ENCODE assay signal across 15 cellular contexts in the genomic region with DNA sequence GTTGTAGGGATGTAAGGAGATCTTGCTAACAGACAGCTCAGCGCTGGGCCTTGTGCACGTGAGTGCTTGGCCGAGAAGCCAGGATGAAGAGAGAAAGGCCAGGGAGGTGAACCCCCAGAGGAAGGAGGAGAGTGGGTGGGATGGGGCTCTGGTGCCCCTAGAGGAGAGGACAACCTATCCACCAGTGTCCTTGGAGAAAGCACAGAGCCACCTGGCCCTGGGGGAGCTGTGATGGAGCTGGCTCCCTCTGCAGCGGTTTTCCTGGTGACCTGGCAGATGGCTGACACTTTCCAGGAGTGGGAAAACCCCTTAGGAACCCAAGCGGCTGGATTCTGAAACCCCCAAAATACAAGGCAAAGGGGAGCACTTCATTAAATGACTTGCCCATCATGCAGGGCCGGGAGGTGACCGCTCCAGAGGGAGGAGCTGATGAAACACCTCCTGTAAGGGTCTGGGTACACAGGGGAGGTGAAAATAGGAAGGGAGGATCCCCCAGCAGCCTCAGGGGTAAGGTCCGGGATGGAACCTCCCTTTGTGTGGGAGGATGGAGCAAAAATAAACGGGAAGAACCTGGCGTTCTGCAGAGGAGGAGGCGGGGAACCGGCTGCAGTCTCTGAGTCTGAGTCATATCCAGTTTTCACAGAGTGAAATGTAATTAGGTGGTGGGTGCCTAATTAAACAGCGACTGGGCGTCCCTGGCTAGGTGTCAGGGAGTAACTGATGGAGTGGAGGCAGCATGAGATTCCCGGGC.
DNase-seq lines count a peak whose midpoint lies in the region; ATAC-seq, FAIRE-seq and TF ChIP-seq lines count a peak whose summit lies in the region.
"Had no signal": no experiment of that assay in that cellular context is flagged by ENCODE, and none has a peak within 500 bp of the region (broad histone marks: within the 10 kb centered on the region; RNA-seq: fewer than 3 reads in every experiment).

No MANE protein-coding gene starts in this region.

- in situ Hi-C loops in GM12878 (cut with MboI): no loop called here

- H3K4me3 Mint-ChIP-seq in stimulated activated effector memory CD8-positive, alpha-beta T cell treated with anti-CD3 and anti-CD28 coated beads, Interleukin-12 subunit alpha, Interleukin-12 subunit beta, amount 100 ng/mL, for 72 hours: no peak overlapping the region
- H3K4me3 Mint-ChIP-seq: effector memory CD8-positive, alpha-beta T cell had no signal

- H3K9me3 Mint-ChIP-seq in stimulated activated effector memory CD8-positive, alpha-beta T cell treated with anti-CD3 and anti-CD28 coated beads, Interleukin-12 subunit alpha, Interleukin-12 subunit beta, amount 100 ng/mL, for 72 hours: no peaks in the 10 kb centered on the region
- H3K9me3 Mint-ChIP-seq: effector memory CD8-positive, alpha-beta T cell had no signal

- H3K79me2 ChIP-seq in GM12878 (ENCODE audit: control insufficient read depth, insufficient read depth, low read length): no peaks in the 10 kb centered on the region
- peaks cover 4% of the 10 kb centered on the region for H3K79me2 ChIP-seq in keratinocyte (ENCODE audit: control insufficient read depth, insufficient read depth, low read length)

- no peak overlapping the region for H3K27ac ChIP-seq in HEK293 (ENCODE audit: extremely low read depth, low read depth, low read length)
- H3K27ac ChIP-seq in GM12878 (ENCODE audit: control insufficient read depth, insufficient read depth): no peak overlapping the region
- H3K27ac ChIP-seq in keratinocyte (ENCODE audit: control insufficient read depth, insufficient read depth, low read length): no peak overlapping the region
- H3K27ac ChIP-seq: VCaP had no signal

- no peak overlapping the region for H3K4me3 ChIP-seq in HEK293 (ENCODE audit: low read depth, low read length)
- H3K4me3 ChIP-seq in GM12878: no peak overlapping the region
- no peak overlapping the region for H3K4me3 ChIP-seq in keratinocyte (ENCODE audit: control insufficient read depth in 2 of 3, extremely low read depth in 1 of 3, insufficient read depth in 2 of 3, low read depth in 1 of 3, low read length in 3 of 3)

- H4K20me1 ChIP-seq in GM12878 (ENCODE audit: control insufficient read depth, insufficient read depth) (no peaks in the 10 kb centered on the region), keratinocyte (ENCODE audit: control insufficient read depth, extremely low read depth, insufficient read depth, low read length) (peaks cover 3% of the 10 kb centered on the region)

- no TSS peak for BruUV-seq in GM12878 (replicated peaks; lab: Mats Ljungman, UMichigan)

- H3K4me2 ChIP-seq in GM12878 (ENCODE audit: control insufficient read depth, insufficient read depth) (no peak overlapping the region), keratinocyte (ENCODE audit: control insufficient read depth, extremely low read depth, insufficient read depth, low read depth, low read length) (peak overlapping the region; percentile 9)

- peak overlapping the region; percentile 18 for H3K27ac Mint-ChIP-seq in stimulated activated effector memory CD8-positive, alpha-beta T cell treated with anti-CD3 and anti-CD28 coated beads, Interleukin-12 subunit alpha, Interleukin-12 subunit beta, amount 100 ng/mL, for 72 hours

- H3K9me1 ChIP-seq in keratinocyte (ENCODE audit: control insufficient read depth, extremely low read depth, insufficient read depth, low read length): no peaks in the 10 kb centered on the region

- FAIRE-seq in GM12878 (lab: Jason Lieb, UNC): no peak
- FAIRE-seq in keratinocyte (lab: Jason Lieb, UNC): no peak
- no peak for FAIRE-seq in GM12891 (lab: Jason Lieb, UNC)

- no peaks in the 10 kb centered on the region for H3K36me3 Mint-ChIP-seq in stimulated activated effector memory CD8-positive, alpha-beta T cell treated with anti-CD3 and anti-CD28 coated beads, Interleukin-12 subunit alpha, Interleukin-12 subunit beta, amount 100 ng/mL, for 72 hours

- SMC1A ChIA-PET in GM12878 (lab: Charles Lee; ENCODE audit: uncharacterized antibody, unreplicated experiment): interaction anchor here (0.6 kb wide), 1 partner anchor 298 kb away, joined by 3 read pairs; no protein-coding TSS in a partner anchor

- peaks cover 10% of the 10 kb centered on the region for H3K4me1 Mint-ChIP-seq in stimulated activated effector memory CD8-positive, alpha-beta T cell treated with anti-CD3 and anti-CD28 coated beads, Interleukin-12 subunit alpha, Interleukin-12 subunit beta, amount 100 ng/mL, for 72 hours

- dilution Hi-C loops in keratinocyte (cut with MboI; ENCODE audit: extremely low pct_ligation_motif_present, low sequenced_read_pairs): no loop called here

- intact Hi-C loops in GM12878 (cut with micrococcal nuclease; ENCODE audit: unreplicated experiment): no loop called here

- no peaks in the 10 kb centered on the region for H3K27me3 ChIP-seq in GM12878 (replicated peaks in 1 of 2; ENCODE audit: control insufficient read depth in 2 of 2, insufficient read depth in 2 of 2, low read length in 1 of 2)
- no peaks in the 10 kb centered on the region for H3K27me3 ChIP-seq in keratinocyte (ENCODE audit: control insufficient read depth, extremely low read depth, insufficient read depth, low read length)

- CTCF ChIA-PET in HEK293 (lab: Yijun Ruan, JAX): interaction anchor here (1.7 kb wide), 1 partner anchor 27 kb away, joined by 5 read pairs; no protein-coding TSS in a partner anchor
- CTCF ChIA-PET in GM12878 (lab: Yijun Ruan, JAX): interaction anchor here (0.5 to 1.5 kb wide), 6 partner anchors 10 to 283 kb away, joined by 3 read pairs; no protein-coding TSS in a partner anchor

- no peak for TF ChIP-seq RAD21 in GM12878 (IDR thresholded peaks at IDR 0.05; ENCODE audit: insufficient read depth, low read depth, low read length)

- no peak for TF ChIP-seq POLR2A in GM12878 (IDR thresholded peaks at IDR 0.05; ENCODE audit: low read depth, low read length)
- TF ChIP-seq POLR2A in GM12891 (IDR thresholded peaks at IDR 0.05; ENCODE audit: low read depth, low read length): no peak

- POLR2A ChIA-PET in HEK293 (lab: Yijun Ruan, JAX) (no interaction called here), GM12878 (lab: Charles Lee) (interaction anchor here (0.6 to 1.0 kb wide), 2 partner anchors 15 to 880 kb away, joined by 3 to 6 read pairs; no protein-coding TSS in a partner anchor)

- H3K9me3 ChIP-seq in HEK293 (ENCODE audit: control insufficient read depth, insufficient read depth, low read depth, low read length) (no peaks in the 10 kb centered on the region), GM12878 (replicated peaks; ENCODE audit: control insufficient read depth, insufficient read depth, low read length) (no peaks in the 10 kb centered on the region), keratinocyte (ENCODE audit: control insufficient read depth, low read depth, low read length) (no peaks in the 10 kb centered on the region)

- 16% methylated on average over 15 of the region's 15 CpGs for WGBS in GM12878 (ENCODE audit: insufficient coverage, insufficient replicate concordance, low lambda C conversion rate, missing lambda C conversion rate)

- TF ChIP-seq CTCF in HEK293 (tag by site-specific recombination; IDR thresholded peaks at IDR 0.05) (no peak), GM12878 (IDR thresholded peaks at IDR 0.05 in 2 of 3, conservative IDR thresholded peaks at IDR 0.05 in 1 of 3; ENCODE audit: control insufficient read depth in 2 of 3, extremely low read depth in 1 of 3, insufficient read depth in 1 of 3, low read depth in 3 of 3, low read length in 3 of 3) (no peak), keratinocyte (optimal IDR thresholded peaks at IDR 0.05 in 1 of 3, IDR thresholded peaks at IDR 0.05 in 1 of 3, conservative IDR thresholded peaks at IDR 0.05 in 1 of 3; ENCODE audit: extremely low read depth in 1 of 3, insufficient read depth in 2 of 3, low read length in 3 of 3) (no peak)

- H3K36me3 ChIP-seq in HEK293 (ENCODE audit: control insufficient read depth in 2 of 2, insufficient read depth in 1 of 2, low read length in 2 of 2) (peaks cover 0 to 15% of the 10 kb centered on the region in 2 experiments; a peak in 2 of 3 replicates), GM12878 (ENCODE audit: control insufficient read depth in 2 of 2, insufficient read depth in 2 of 2, low read length in 1 of 2) (no peaks in the 10 kb centered on the region), keratinocyte (ENCODE audit: control insufficient read depth in 2 of 2, extremely low read depth in 1 of 2, insufficient read depth in 2 of 2, low read length in 2 of 2) (peaks cover 8 to 23% of the 10 kb centered on the region in 2 experiments)

- ATAC-seq in GM12878: peak; percentile 72
- ATAC-seq in stimulated activated effector memory CD8-positive, alpha-beta T cell treated with anti-CD3 and anti-CD28 coated beads, Interleukin-12 subunit alpha, Interleukin-12 subunit beta, amount 100 ng/mL, for 72 hours: no peak
- ATAC-seq: effector memory CD8-positive, alpha-beta T cell had no signal

- RAD21 ChIA-PET in GM12878 (lab: Charles Lee; ENCODE audit: unreplicated experiment): interaction anchor here (1.3 to 2.2 kb wide), 2 partner anchors 12 to 27 kb away, joined by 3 to 6 read pairs; no protein-coding TSS in a partner anchor

- TF ChIP-seq EP300 in GM12878 (IDR thresholded peaks at IDR 0.05; ENCODE audit: borderline replicate concordance in 1 of 2, control insufficient read depth in 1 of 2, low read depth in 2 of 2, low read length in 2 of 2): no peak

- H3K4me1 ChIP-seq in HEK293 (ENCODE audit: control insufficient read depth, insufficient read depth, low read length) (no peaks in the 10 kb centered on the region), GM12878 (ENCODE audit: control insufficient read depth, insufficient read depth, low read length) (peaks cover 22% of the 10 kb centered on the region), keratinocyte (ENCODE audit: control insufficient read depth, extremely low read depth, insufficient read depth, low read length) (peaks cover 6% of the 10 kb centered on the region)

- DNase-seq in GM12878 (ENCODE audit: low read depth, low spot score) (no peak), keratinocyte (ENCODE audit: low read depth, low spot score) (no peak), NCI-H1930 (lab: John Stamatoyannopoulos, UW) (no peak), GM12891 (ENCODE audit: insufficient read length, low spot score) (no peak)
- DNase-seq in stimulated activated effector memory CD8-positive, alpha-beta T cell treated with anti-CD3 and anti-CD28 coated beads, Interleukin-12 subunit alpha, Interleukin-12 subunit beta, amount 100 ng/mL, for 72 hours (ENCODE audit: low spot score in 2 of 2): no peak
- DNase-seq in activated CD8-positive, alpha-beta memory T cell treated with anti-CD3 and anti-CD28 coated beads for 24 hours: no peak
- DNase-seq in activated CD4-positive, alpha-beta T cell treated with anti-CD3 and anti-CD28 coated beads for 48 hours: no peak
- DNase-seq: amniotic stem cell; effector memory CD8-positive, alpha-beta T cell; GOT3; hippocampal formation; NCI-H1092 treated with DMSO at 0.1 percent for 48 hours; NCI-H524 had no signal

- H2AFZ ChIP-seq in GM12878 (ENCODE audit: control insufficient read depth, low read depth, low read length): no peak overlapping the region
- no peak overlapping the region for H2AFZ ChIP-seq in keratinocyte (ENCODE audit: control insufficient read depth, low read length)

- H3K9ac ChIP-seq in GM12878 (ENCODE audit: control insufficient read depth, insufficient read depth, low read length): no peak overlapping the region
- no peak overlapping the region for H3K9ac ChIP-seq in keratinocyte (ENCODE audit: control insufficient read depth, extremely low read depth, insufficient read depth, low read length)
